In genomic region chr16:68298907-68299515, GRCh38 we compare ENCODE assay signal across 10 cellular contexts. TPM values are rescaled to one million over a fixed set of nuclear protein-coding genes. Genes with fewer than 3 reads are reported as not detected.
DNase-seq lines count a peak whose midpoint lies in the region; ATAC-seq and TF ChIP-seq lines count a peak whose summit lies in the region.
"Had no signal": no experiment of that assay in that cellular context is flagged by ENCODE, and none has a peak within 500 bp of the region (broad histone marks: within the 10 kb centered on the region; RNA-seq: fewer than 3 reads in every experiment).

No MANE protein-coding gene starts in this region.

- H3K4me3 Mint-ChIP-seq in memory B cell: no peak overlapping the region

- H3K27ac Mint-ChIP-seq in memory B cell: peak overlapping the region; percentile 70

- peak; percentile 76 for DNase-seq in MG63
- peak; percentile 77 for DNase-seq in cerebellum (ENCODE audit: low spot score)
- DNase-seq in memory B cell (ENCODE audit: low spot score in 2 of 2): no peak
- no peak for DNase-seq in central memory CD4-positive, alpha-beta T cell
- DNase-seq: colonic mucosa, PC-9 had no signal

- no peaks in the 10 kb centered on the region for H3K27me3 ChIP-seq in MG63
- H3K27me3 ChIP-seq: colonic mucosa had no signal

- H3K4me1 Mint-ChIP-seq in memory B cell: peaks cover 14% of the 10 kb centered on the region

- no peaks in the 10 kb centered on the region for H3K27me3 Mint-ChIP-seq in memory B cell

- no peak overlapping the region for H3K4me3 ChIP-seq in MG63
- H3K4me3 ChIP-seq: colonic mucosa, PC-9 had no signal

- TF ChIP-seq CTCF in 22Rv1 (IDR thresholded peaks at IDR 0.05): no peak

- peaks cover 37% of the 10 kb centered on the region for H3K36me3 Mint-ChIP-seq in memory B cell

- peaks cover 53% of the 10 kb centered on the region for H3K36me3 ChIP-seq in MG63

- H3K9me3 ChIP-seq in MG63: no peaks in the 10 kb centered on the region
- H3K9me3 ChIP-seq: colonic mucosa had no signal

- H3K27ac ChIP-seq in 22Rv1: peak overlapping the region; percentile 25; the same call in 1 of the 2 replicates
- H3K27ac ChIP-seq: colonic mucosa, PC-9 had no signal

- H3K9me3 Mint-ChIP-seq in memory B cell: no peaks in the 10 kb centered on the region

- ATAC-seq in memory B cell (ENCODE audit: low read depth) (no peak), GM18498 (IDR thresholded peaks at IDR 0.05; ENCODE audit: unreplicated experiment) (no peak), GM21737 (IDR thresholded peaks at IDR 0.05; ENCODE audit: unreplicated experiment) (no peak), GM19351 (IDR thresholded peaks at IDR 0.05; ENCODE audit: unreplicated experiment) (no peak)

RNA-seq across cellular contexts. Expression of gene SLC7A6OS, which starts 11.7 kb away (rescaled TPM):
- 5.5 and 5.7 TPM in 2 replicates for total RNA-seq in MG63 (2014; rRNA removed; shearing (Covaris generic); ENCODE audit: low replicate concordance)
- total RNA-seq in cerebellum: 18.6 TPM

RNA-seq across cellular contexts. Expression of gene PRMT7, which starts 11.8 kb away (rescaled TPM):
- total RNA-seq in MG63 (2014; rRNA removed; shearing (Covaris generic); ENCODE audit: low replicate concordance): 42.5 and 81.1 TPM in 2 replicates
- total RNA-seq in cerebellum: 50.8 TPM

RNA-seq across cellular contexts. Expression of gene SLC7A6, which starts 34.7 kb away (rescaled TPM):
- total RNA-seq in MG63 (2014; rRNA removed; shearing (Covaris generic); ENCODE audit: low replicate concordance): 3.9 and 6.5 TPM in 2 replicates
- total RNA-seq in cerebellum: 26.7 TPM

RNA-seq across cellular contexts. Expression of gene PLA2G15, which starts 53.8 kb away (rescaled TPM):
- total RNA-seq in MG63 (2014; rRNA removed; shearing (Covaris generic); ENCODE audit: low replicate concordance): 10.4 and 13.7 TPM in 2 replicates
- 13.2 TPM for total RNA-seq in cerebellum

Comparison
In these comparisons a context has a peak if more than half of its experiments do, and no peak if none do; other contexts are left out.
1. DNase-seq: peak in MG63 (single experiment) and cerebellum (single experiment); none in memory B cell (0 of 2) and central memory CD4-positive, alpha-beta T cell (single experiment).